ENCODE assay signal across 18 cellular contexts in genomic region chr18:59691046-59691395, GRCh38. TPM values are rescaled to one million over a fixed set of nuclear protein-coding genes. Genes with fewer than 3 reads are reported as not detected.
DNase-seq lines count a peak whose midpoint lies in the region; ATAC-seq and TF ChIP-seq lines count a peak whose summit lies in the region.
"Had no signal": no experiment of that assay in that cellular context is flagged by ENCODE, and none has a peak within 500 bp of the region (broad histone marks: within the 10 kb centered on the region; RNA-seq: fewer than 3 reads in every experiment).

No MANE protein-coding gene starts in this region.

- in situ Hi-C loops in GM23248 (cut with MboI): loop anchor here (10.0 kb wide), 1 partner anchor 226 kb away; no protein-coding TSS in a partner anchor
- in situ Hi-C loops in mammary epithelial cell (cut with MboI; ENCODE audit: low sequenced_read_pairs in 2 of 2): loop anchor here in 1 of 2 donors (10.0 kb wide), 1 partner anchor 56 kb away; no protein-coding TSS in a partner anchor

- TF ChIP-seq CTCF in mammary epithelial cell (conservative IDR thresholded peaks at IDR 0.05 in 1 of 2, IDR thresholded peaks at IDR 0.05 in 1 of 2; ENCODE audit: extremely low read depth in 1 of 2, insufficient read depth in 1 of 2, low read depth in 1 of 2, low read length in 2 of 2) (no peak), neural progenitor cell (IDR thresholded peaks at IDR 0.05) (no peak), omental fat pad (IDR thresholded peaks at IDR 0.05) (no peak)

- H3K9me3 Mint-ChIP-seq in neural progenitor cell: no peaks in the 10 kb centered on the region
- H3K9me3 Mint-ChIP-seq: activated T-cell treated with anti-CD3 and anti-CD28 coated beads, Interleukin-2, amount 50 U/mL, for 4 hours had no signal

- H3K27ac Mint-ChIP-seq in neural progenitor cell: no peak overlapping the region
- H3K27ac Mint-ChIP-seq: naive B cell had no signal

- no peak overlapping the region for H3K9ac ChIP-seq in GM23248
- no peak overlapping the region for H3K9ac ChIP-seq in mammary epithelial cell (ENCODE audit: insufficient read depth, low read length)
- no peak overlapping the region for H3K9ac ChIP-seq in neural progenitor cell

- H3K36me3 ChIP-seq in GM23248 (ENCODE audit: low read depth): no peaks in the 10 kb centered on the region
- no peaks in the 10 kb centered on the region for H3K36me3 ChIP-seq in mammary epithelial cell (ENCODE audit: insufficient read depth, low read length)
- H3K36me3 ChIP-seq in neural progenitor cell: no peaks in the 10 kb centered on the region
- H3K36me3 ChIP-seq: cardiac muscle cell, esophagus squamous epithelium, SJSA1, thoracic aorta had no signal

- H3K27me3 ChIP-seq in GM23248 (replicated peaks; ENCODE audit: insufficient read depth) (no peaks in the 10 kb centered on the region), mammary epithelial cell (ENCODE audit: insufficient read depth, low read length) (no peaks in the 10 kb centered on the region), neural progenitor cell (peaks cover 21% of the 10 kb centered on the region)
- H3K27me3 ChIP-seq: SJSA1 had no signal

- no peak for ATAC-seq in omental fat pad (ENCODE audit: low FRiP score)
- ATAC-seq: activated T-cell treated with anti-CD3 and anti-CD28 coated beads, Interleukin-2, amount 50 U/mL, for 4 hours had no signal

- intact Hi-C loops in mammary epithelial cell (cut with micrococcal nuclease): no loop called here

- peaks cover 36% of the 10 kb centered on the region for H3K4me1 Mint-ChIP-seq in neural progenitor cell

- no peaks in the 10 kb centered on the region for H3K9me3 ChIP-seq in GM23248 (ENCODE audit: low read depth)
- H3K9me3 ChIP-seq in mammary epithelial cell (replicated peaks; ENCODE audit: insufficient read depth, low read length): no peaks in the 10 kb centered on the region
- no peaks in the 10 kb centered on the region for H3K9me3 ChIP-seq in neural progenitor cell (ENCODE audit: low read depth)
- H3K9me3 ChIP-seq: esophagus squamous epithelium, thoracic aorta had no signal

- H3K4me2 ChIP-seq in GM23248 (ENCODE audit: unreplicated experiment): no peak overlapping the region
- no peak overlapping the region for H3K4me2 ChIP-seq in mammary epithelial cell (ENCODE audit: insufficient read depth, low read depth, low read length)
- peak overlapping the region; percentile 31 for H3K4me2 ChIP-seq in neural progenitor cell

- H3F3A ChIP-seq in GM23248 (ENCODE audit: insufficient read depth) (no peaks in the 10 kb centered on the region; the same call in none of the 2 replicates), neural progenitor cell (ENCODE audit: low read depth) (peaks cover 34% of the 10 kb centered on the region)

- 0 out of 2 replicates have a peak, but pooled peaks cover 17% of the 10 kb centered on the region for H3K4me1 ChIP-seq in GM23248 (ENCODE audit: insufficient read depth)
- H3K4me1 ChIP-seq in mammary epithelial cell (ENCODE audit: insufficient read depth, low read length): peaks cover 3% of the 10 kb centered on the region
- H3K4me1 ChIP-seq in neural progenitor cell: peaks cover 36% of the 10 kb centered on the region

- H3K9me2 ChIP-seq in GM23248 (ENCODE audit: insufficient read depth): no peaks in the 10 kb centered on the region

- H3K4me3 Mint-ChIP-seq in neural progenitor cell: no peak overlapping the region
- H3K4me3 Mint-ChIP-seq: activated T-cell treated with anti-CD3 and anti-CD28 coated beads, Interleukin-2, amount 50 U/mL, for 4 hours; naive B cell had no signal

- no TSS peak for BruUV-seq in mammary epithelial cell (replicated peaks; lab: Mats Ljungman, UMichigan)

- peaks cover 11% of the 10 kb centered on the region for H3K27me3 Mint-ChIP-seq in neural progenitor cell (ENCODE audit: insufficient read depth, low read depth)

- H3K4me3 ChIP-seq in GM23248 (no peak overlapping the region), mammary epithelial cell (replicated peaks in 1 of 3; ENCODE audit: insufficient read depth in 1 of 3, low read depth in 2 of 3, low read length in 3 of 3) (no peak overlapping the region), neural progenitor cell (no peak overlapping the region)
- H3K4me3 ChIP-seq: cardiac muscle cell, esophagus squamous epithelium, SJSA1, skin epidermis, thoracic aorta had no signal

- no peak overlapping the region for H2AFZ ChIP-seq in GM23248
- H2AFZ ChIP-seq in mammary epithelial cell (ENCODE audit: low read depth, low read length): no peak overlapping the region
- H2AFZ ChIP-seq in neural progenitor cell (replicated peaks): no peak overlapping the region

- H3K79me2 ChIP-seq in GM23248 (ENCODE audit: insufficient read depth) (peaks cover 79% of the 10 kb centered on the region), mammary epithelial cell (ENCODE audit: insufficient read depth, low read length) (no peaks in the 10 kb centered on the region), neural progenitor cell (ENCODE audit: low read depth) (no peaks in the 10 kb centered on the region)

- no peaks in the 10 kb centered on the region for H4K20me1 ChIP-seq in GM23248 (ENCODE audit: insufficient read depth)
- no peaks in the 10 kb centered on the region for H4K20me1 ChIP-seq in mammary epithelial cell (ENCODE audit: insufficient read depth, low read length)
- peaks cover 4% of the 10 kb centered on the region for H4K20me1 ChIP-seq in neural progenitor cell (ENCODE audit: low read depth)

- H3K27ac ChIP-seq in GM23248 (no peak overlapping the region), mammary epithelial cell (ENCODE audit: insufficient read depth, low read depth, low read length) (no peak overlapping the region), neural progenitor cell (peak overlapping the region; percentile 88)
- H3K27ac ChIP-seq: cardiac muscle cell, esophagus squamous epithelium, SJSA1, skin epidermis, thoracic aorta had no signal

- CTCF ChIA-PET in mammary epithelial cell (lab: Charles Lee; ENCODE audit: low non-redundant PET): no interaction called here

- H3K36me3 Mint-ChIP-seq in neural progenitor cell: no peaks in the 10 kb centered on the region

- dilution Hi-C loops in mammary epithelial cell (cut with HindIII; ENCODE audit: low sequenced_read_pairs): no loop called here

- peak; percentile 36 for DNase-seq in GM23248
- DNase-seq in NCI-H2171 (lab: John Stamatoyannopoulos, UW): peak; percentile 50
- DNase-seq in mammary epithelial cell: peak; percentile 64
- no peak for DNase-seq in neural progenitor cell (ENCODE audit: low spot score)
- DNase-seq in midbrain (lab: John Stamatoyannopoulos, UW): no peak
- DNase-seq in GM19240 (ENCODE audit: insufficient read length, low spot score): no peak
- no peak for DNase-seq in activated CD4-positive, CD25-positive, alpha-beta regulatory T cell (lab: John Stamatoyannopoulos, UW)
- no peak for DNase-seq in omental fat pad (ENCODE audit: low spot score)
- DNase-seq: activated T-cell treated with anti-CD3 and anti-CD28 coated beads, Interleukin-2, amount 50 U/mL, for 4 hours; DMS79; esophagus squamous epithelium; Karpas-422; naive B cell had no signal

RNA-seq across cellular contexts. Expression of gene CCBE1, which starts 6.2 kb away (rescaled TPM):
- 11.4 and 16.6 TPM in 2 replicates for total RNA-seq in GM23248 (2014; rRNA removed; shearing (Covaris generic))
- 33.6 and 38.2 TPM in 2 replicates for polyA plus RNA-seq in GM23248 (2016; fragmentation: Nextera tagmentation; extraction: Ambion mirVana)
- total RNA-seq in mammary epithelial cell: 10 to 100 TPM in 1 of 2 donors, under 1 TPM in 1; 0.50 to 18.4 TPM
- polyA plus RNA-seq in mammary epithelial cell: 14.9 TPM
- polyA minus RNA-seq in mammary epithelial cell: 4.8 TPM
- total RNA-seq in neural progenitor cell (ENCODE audit: low replicate concordance): 2.9 and 6.4 TPM in 2 replicates
- total RNA-seq in omental fat pad: 10 to 100 TPM in 2 of 4 donors, 1 to 10 TPM in 2; 1.3 to 30.2 (median 8.0) TPM
- total RNA-seq: NCI-H460 had no signal

Comparison
In these comparisons a context has a peak if more than half of its experiments do, and no peak if none do; other contexts are left out.
1. DNase-seq: peak in GM23248 (single experiment), NCI-H2171 (single experiment) and mammary epithelial cell (single experiment); none in neural progenitor cell (single experiment), midbrain (single experiment), GM19240 (single experiment), activated CD4-positive, CD25-positive, alpha-beta regulatory T cell (0 of 4) and omental fat pad (single experiment).